ENCODE assay signal across 8 cellular contexts in genomic region chr10:124741922-124742417, GRCh38. TPM values are rescaled to one million over a fixed set of nuclear protein-coding genes. Genes with fewer than 3 reads are reported as not detected.
DNase-seq lines count a peak whose midpoint lies in the region; ATAC-seq, FAIRE-seq and TF ChIP-seq lines count a peak whose summit lies in the region.

No MANE protein-coding gene starts in this region.

- H3K4me1 Mint-ChIP-seq in type B pancreatic cell (ENCODE audit: unreplicated experiment): peaks cover 69% of the 10 kb centered on the region

- H3K27ac Mint-ChIP-seq in type B pancreatic cell: peak overlapping the region; percentile 93

- H3K9me3 Mint-ChIP-seq in type B pancreatic cell: no peaks in the 10 kb centered on the region

- no peak for TF ChIP-seq POLR2A in heart left ventricle (IDR thresholded peaks at IDR 0.05)

- H3K4me1 ChIP-seq in heart left ventricle: peaks cover 30 to 75% (median 63%) of the 10 kb centered on the region in 12 donors
- peaks cover 73% of the 10 kb centered on the region for H3K4me1 ChIP-seq in adipocyte (ENCODE audit: control insufficient read depth, insufficient read depth, low read length)
- peaks cover 74% of the 10 kb centered on the region for H3K4me1 ChIP-seq in lower lobe of right lung

- TF ChIP-seq CTCF in heart left ventricle (IDR thresholded peaks at IDR 0.05) (no peak), lower lobe of right lung (IDR thresholded peaks at IDR 0.05) (no peak), type B pancreatic cell (conservative IDR thresholded peaks at IDR 0.05) (no peak)

- ATAC-seq in heart left ventricle: peak in 1 of 4 donors; percentile 32
- ATAC-seq in left cardiac atrium: no peak
- ATAC-seq in lower lobe of right lung: no peak
- ATAC-seq in HG03039 (IDR thresholded peaks at IDR 0.05; ENCODE audit: unreplicated experiment): no peak

- H3K4me3 ChIP-seq in heart left ventricle: peak overlapping the region in 11 of 12 donors; percentile 62 to 89 (median 75)
- H3K4me3 ChIP-seq in adipocyte (ENCODE audit: low read length): peak overlapping the region; percentile 86
- peak overlapping the region; percentile 78 for H3K4me3 ChIP-seq in lower lobe of right lung

- no peaks in the 10 kb centered on the region for H3K27me3 Mint-ChIP-seq in type B pancreatic cell

- peak in 2 of 5 donors; percentile 37 to 45 for DNase-seq in heart left ventricle
- DNase-seq in left cardiac atrium: no peak
- no peak for DNase-seq in adipocyte (ENCODE audit: low read depth)
- DNase-seq in lower lobe of right lung: no peak
- no peak for DNase-seq in type B pancreatic cell (ENCODE audit: extremely low spot score, unreplicated experiment)
- DNase-seq in HCEC 1CT: no peak
- no peak for DNase-seq in HTR-8/SVneo (ENCODE audit: insufficient read length, low spot score)

- 31 to 40% (median 31%) methylated on average over 9 of the region's 9 CpGs for WGBS in heart left ventricle, 4 donors

- H3K27ac ChIP-seq in heart left ventricle (peak overlapping the region; percentile 58 to 95 (median 84)), lower lobe of right lung (peak overlapping the region; percentile 88)

- H3K4me3 Mint-ChIP-seq in type B pancreatic cell: peak overlapping the region; percentile 98

- no peak for FAIRE-seq in HTR-8/SVneo (lab: Jason Lieb, UNC)

- H3K36me3 Mint-ChIP-seq in type B pancreatic cell: no peaks in the 10 kb centered on the region

- intact Hi-C loops in heart left ventricle (cut with DNase I) (loop anchor here (1.0 to 5.0 kb wide), 17 partner anchors 19 to 325 kb away; partner anchors contain the start of gene OAT (in 1 of the 10)), left cardiac atrium (cut with DNase I) (loop anchor here (2.0 to 10.0 kb wide), 5 partner anchors 39 to 327 kb away; partner anchors contain the start of gene OAT (in 1 of the 2)), lower lobe of right lung (cut with DNase I) (loop anchor here (10.0 kb wide), 2 partner anchors 107 to 207 kb away; no protein-coding TSS in a partner anchor)

- H3K36me3 ChIP-seq in heart left ventricle (peaks cover 0 to 3% (median under 1%) of the 10 kb centered on the region in 9 donors), adipocyte (ENCODE audit: control insufficient read depth, insufficient read depth, low read length, severe bottlenecking) (no peaks in the 10 kb centered on the region), lower lobe of right lung (no peaks in the 10 kb centered on the region)

- no peaks in the 10 kb centered on the region for H3K27me3 ChIP-seq in heart left ventricle
- no peaks in the 10 kb centered on the region for H3K27me3 ChIP-seq in adipocyte (replicated peaks; ENCODE audit: control insufficient read depth, insufficient read depth, low read length)
- no peaks in the 10 kb centered on the region for H3K27me3 ChIP-seq in lower lobe of right lung (ENCODE audit: low read depth)

- peak overlapping the region; percentile 88 for H3K9ac ChIP-seq in adipocyte (ENCODE audit: low read length)

- H3K9me3 ChIP-seq in heart left ventricle (no peaks in the 10 kb centered on the region), adipocyte (ENCODE audit: control insufficient read depth, low read length) (no peaks in the 10 kb centered on the region), lower lobe of right lung (no peaks in the 10 kb centered on the region)

RNA-seq across cellular contexts. Expression of gene FAM53B, which starts 2.2 kb away (rescaled TPM):
- total RNA-seq in heart left ventricle (10 to 100 TPM; 30.2 to 57.7 (median 36.3) TPM), left cardiac atrium (10 to 100 TPM; 23.3 to 31.4 TPM), lower lobe of right lung (40.7 TPM), type B pancreatic cell (ENCODE audit: low replicate concordance) (25.9 and 35.9 TPM in 2 replicates)
- 10 to 100 TPM; 23.7 to 25.6 TPM for polyA plus RNA-seq in heart left ventricle

RNA-seq across cellular contexts. Expression of gene EEF1AKMT2, which starts 49.7 kb away (rescaled TPM):
- total RNA-seq in heart left ventricle (10 to 100 TPM in 6 of 9 donors, 1 to 10 TPM in 3; 3.6 to 14.8 (median 11.6) TPM), left cardiac atrium (10 to 100 TPM; 11.5 to 12.8 TPM), lower lobe of right lung (14.1 TPM), type B pancreatic cell (ENCODE audit: low replicate concordance) (18.7 and 18.8 TPM in 2 replicates)
- 10 to 100 TPM; 10.4 to 10.5 TPM for polyA plus RNA-seq in heart left ventricle

RNA-seq across cellular contexts. Expression of gene ABRAXAS2, which starts 59.6 kb away (rescaled TPM):
- 10 to 100 TPM in 8 of 9 donors, 1 to 10 TPM in 1; 9.9 to 16.1 (median 13.7) TPM for total RNA-seq in heart left ventricle
- 10 to 100 TPM in 1 of 2 donors, 1 to 10 TPM in 1; 4.5 to 12.1 TPM for polyA plus RNA-seq in heart left ventricle
- total RNA-seq in left cardiac atrium: 10 to 100 TPM; 10.8 to 13.5 TPM
- 15.7 TPM for total RNA-seq in lower lobe of right lung
- 15.1 and 16.0 TPM in 2 replicates for total RNA-seq in type B pancreatic cell (ENCODE audit: low replicate concordance)
